ENCODE assay signal across 10 cellular contexts in genomic region chr7:106347229-106347833, GRCh38.
DNase-seq lines count a peak whose midpoint lies in the region; ATAC-seq and TF ChIP-seq lines count a peak whose summit lies in the region.
"Had no signal": no experiment of that assay in that cellular context is flagged by ENCODE, and none has a peak within 500 bp of the region (broad histone marks: within the 10 kb centered on the region; RNA-seq: fewer than 3 reads in every experiment).

No MANE protein-coding gene starts in this region.

- 0 out of 3 replicates have a peak overlapping the region, but pooled peaks have one; percentile 9 for H2BK15ac ChIP-seq in IMR-90 (ENCODE audit: low read depth, low read length)

- CTCF ChIA-PET in IMR-90 (lab: Yijun Ruan, JAX) = no interaction called here
- CTCF ChIA-PET in naive thymus-derived CD4-positive, alpha-beta T cell (lab: Charles Lee) = no interaction called here

- no peak overlapping the region for H4K8ac ChIP-seq in IMR-90 (ENCODE audit: low read depth in 2 of 2, low read length in 2 of 2)

- no peak overlapping the region for H2AK9ac ChIP-seq in IMR-90 (replicated peaks; ENCODE audit: low read depth, low read length, poor library complexity)

- H3K4me1 Mint-ChIP-seq in activated T-cell treated with anti-CD3 and anti-CD28 coated beads, Interleukin-2, amount 50 U/mL, for 24 hours (ENCODE audit: low read depth) = peaks cover 65% of the 10 kb centered on the region
- H3K4me1 Mint-ChIP-seq in activated T-cell treated with anti-CD3 and anti-CD28 coated beads, Interleukin-2, amount 50 U/mL, for 72 hours (ENCODE audit: low read depth) = peaks cover 54% of the 10 kb centered on the region
- peaks cover 5 to 35% (median 13%) of the 10 kb centered on the region in 7 donors for H3K4me1 Mint-ChIP-seq in naive thymus-derived CD4-positive, alpha-beta T cell

- WGBS in IMR-90 (ENCODE audit: extremely low coverage in 2 of 2, insufficient read length in 1 of 2), 2 experiments = no CpG with 5 or more reads among the region's 3 CpGs

- POLR2A ChIA-PET in IMR-90 (lab: Charles Lee; ENCODE audit: unreplicated experiment) = interaction anchor here (0.6 to 1.3 kb wide), 2 partner anchors 62 to 886 kb away, joined by 3 to 5 read pairs; partner anchors contain the start of gene NAMPT
- POLR2A ChIA-PET in naive thymus-derived CD4-positive, alpha-beta T cell (lab: Charles Lee) = interaction anchor here (0.6 kb wide), 1 partner anchor 680 kb away, joined by 4 read pairs; no protein-coding TSS in a partner anchor

- dilution Hi-C loops in IMR-90 (cut with HindIII; ENCODE audit: low sequenced_read_pairs, unreplicated experiment) = no loop called here

- no peaks in the 10 kb centered on the region for H3K79me1 ChIP-seq in IMR-90 (ENCODE audit: low read depth in 1 of 2, low read length in 2 of 2)

- no peak for TF ChIP-seq POLR2A in IMR-90 (IDR thresholded peaks at IDR 0.05; ENCODE audit: low read depth, low read length)

- no peak overlapping the region for H3K18ac ChIP-seq in IMR-90 (ENCODE audit: low read depth, low read length)

- TF ChIP-seq CTCF in IMR-90 (conservative IDR thresholded peaks at IDR 0.05; ENCODE audit: low read depth, low read length) = no peak

- H3K27me3 Mint-ChIP-seq in activated T-cell treated with anti-CD3 and anti-CD28 coated beads, Interleukin-2, amount 50 U/mL, for 24 hours = peaks cover 3% of the 10 kb centered on the region
- H3K27me3 Mint-ChIP-seq in activated T-cell treated with anti-CD3 and anti-CD28 coated beads, Interleukin-2, amount 50 U/mL, for 72 hours (ENCODE audit: low read depth) = peaks cover 17% of the 10 kb centered on the region
- H3K27me3 Mint-ChIP-seq in naive thymus-derived CD4-positive, alpha-beta T cell = peaks cover 1 to 55% (median 25%) of the 10 kb centered on the region in 5 donors

- peak overlapping the region; percentile 100 for H3K27ac Mint-ChIP-seq in activated T-cell treated with anti-CD3 and anti-CD28 coated beads, Interleukin-2, amount 50 U/mL, for 24 hours
- H3K27ac Mint-ChIP-seq in activated T-cell treated with anti-CD3 and anti-CD28 coated beads, Interleukin-2, amount 50 U/mL, for 72 hours = peak overlapping the region; percentile 99
- peak overlapping the region in 1 of 9 donors; percentile 94 for H3K27ac Mint-ChIP-seq in naive thymus-derived CD4-positive, alpha-beta T cell

- H3K4me1 ChIP-seq in IMR-90 (ENCODE audit: control insufficient read depth, insufficient read depth, low read length) = peaks cover 3% of the 10 kb centered on the region; the same call in 1 of the 2 replicates
- peaks cover 6 to 19% of the 10 kb centered on the region in 2 donors for H3K4me1 ChIP-seq in naive thymus-derived CD4-positive, alpha-beta T cell (ENCODE audit: control insufficient read depth in 2 of 2, insufficient read depth in 2 of 2, low read length in 2 of 2)

- no peaks in the 10 kb centered on the region for H3K36me3 ChIP-seq in IMR-90 (ENCODE audit: control insufficient read depth, insufficient read depth, low read length)
- H3K36me3 ChIP-seq in naive thymus-derived CD4-positive, alpha-beta T cell (ENCODE audit: control insufficient read depth in 2 of 3, insufficient read depth in 3 of 3, low read length in 3 of 3) = no peaks in the 10 kb centered on the region

- no peak overlapping the region for H3K14ac ChIP-seq in IMR-90 (replicated peaks; ENCODE audit: low read depth, low read length)

- no peak overlapping the region for H2AFZ ChIP-seq in IMR-90 (replicated peaks; ENCODE audit: low read length, poor library complexity)

- H3K4me3 ChIP-seq in IMR-90 (ENCODE audit: insufficient read depth, low read depth, low read length) = no peak overlapping the region
- no peak overlapping the region for H3K4me3 ChIP-seq in skin epidermis
- no peak overlapping the region for H3K4me3 ChIP-seq in naive thymus-derived CD4-positive, alpha-beta T cell (ENCODE audit: low read length)

- H2BK20ac ChIP-seq in IMR-90 (ENCODE audit: low read depth, low read length) = peak overlapping the region; percentile 37; the same call in 1 of the 2 replicates

- H3K4me2 ChIP-seq in IMR-90 (ENCODE audit: low read depth, low read length) = no peak overlapping the region

- no TSS peak for BruUV-seq in IMR-90 (replicated peaks; lab: Mats Ljungman, UMichigan)

- in situ Hi-C loops in IMR-90 (cut with MboI; ENCODE audit: low sequenced_read_pairs) = no loop called here

- no peaks in the 10 kb centered on the region for H4K20me1 ChIP-seq in IMR-90 (ENCODE audit: insufficient read depth, low read length)

- DNase-seq in activated T-cell treated with anti-CD3 and anti-CD28 coated beads, Interleukin-2, amount 50 U/mL, for 24 hours = no peak
- DNase-seq in activated T-cell treated with anti-CD3 and anti-CD28 coated beads for 4 hours (no peak), IMR-90 (no peak), NCI-H187 (lab: John Stamatoyannopoulos, UW) (no peak)
- DNase-seq in activated T-cell treated with anti-CD3 and anti-CD28 coated beads, Interleukin-2, amount 50 U/mL, for 72 hours = peak in 1 of 2 donors; percentile 34
- DNase-seq in naive thymus-derived CD4-positive, alpha-beta T cell = no peak
- DNase-seq: activated effector memory CD4-positive, alpha-beta T cell treated with Interleukin-2 at 50 U/mL for 16 hours; NCI-H524 treated with DMSO at 0.1 percent for 48 hours had no signal

- no peak overlapping the region for H2BK5ac ChIP-seq in IMR-90 (ENCODE audit: low read depth, low read length, poor library complexity, severe bottlenecking)

- H3K9me1 ChIP-seq in IMR-90 (ENCODE audit: insufficient read depth, low read length) = no peaks in the 10 kb centered on the region

- peak overlapping the region; percentile 52; the same call in 1 of the 2 replicates for H2AK5ac ChIP-seq in IMR-90 (ENCODE audit: low read depth, low read length)

- intact Hi-C loops in IMR-90 (cut with micrococcal nuclease) = loop anchor here (2.0 kb wide), 1 partner anchor 63 kb away; the partner anchor contains the start of gene NAMPT
- intact Hi-C loops in naive thymus-derived CD4-positive, alpha-beta T cell (cut with micrococcal nuclease) = loop anchor here in 1 of 2 donors (2.0 to 5.0 kb wide), 7 partner anchors 115 to 1400 kb away; partner anchors contain the start of genes HBP1, KMT2E and SYPL1

- no peaks in the 10 kb centered on the region; the same call in 1 of the 2 replicates for H3K27me3 ChIP-seq in IMR-90 (ENCODE audit: control insufficient read depth, insufficient read depth, low read length)
- H3K27me3 ChIP-seq in naive thymus-derived CD4-positive, alpha-beta T cell (ENCODE audit: control insufficient read depth in 2 of 2, insufficient read depth in 2 of 2, low read length in 2 of 2) = no peaks in the 10 kb centered on the region

- H3K56ac ChIP-seq in IMR-90 (ENCODE audit: extremely low read depth, insufficient read depth, low read length) = no peak overlapping the region

- H3K4ac ChIP-seq in IMR-90 (ENCODE audit: low read depth, low read length) = no peak overlapping the region

- peaks cover 49% of the 10 kb centered on the region for H3K9me3 Mint-ChIP-seq in activated T-cell treated with anti-CD3 and anti-CD28 coated beads, Interleukin-2, amount 50 U/mL, for 24 hours
- H3K9me3 Mint-ChIP-seq in activated T-cell treated with anti-CD3 and anti-CD28 coated beads, Interleukin-2, amount 50 U/mL, for 72 hours = peaks cover 19 to 23% of the 10 kb centered on the region in 2 donors
- H3K9me3 Mint-ChIP-seq in naive thymus-derived CD4-positive, alpha-beta T cell = peaks cover 2 to 48% (median 26%) of the 10 kb centered on the region in 11 donors

- H3K27ac ChIP-seq in IMR-90 (ENCODE audit: insufficient read depth, low read length) (no peak overlapping the region), skin epidermis (peak overlapping the region in 17 of 21 experiments; percentile 16 to 75 (median 51))
- H3K27ac ChIP-seq in naive thymus-derived CD4-positive, alpha-beta T cell (ENCODE audit: low read depth, low read length) = no peak overlapping the region

- TF ChIP-seq RAD21 in IMR-90 (IDR thresholded peaks at IDR 0.05; ENCODE audit: low read length) = no peak

- no peak overlapping the region for H4K5ac ChIP-seq in IMR-90 (ENCODE audit: low read depth, low read length)

- ATAC-seq in IMR-90 (ENCODE audit: low read depth) (no peak), HG03159 (IDR thresholded peaks at IDR 0.05; ENCODE audit: unreplicated experiment) (no peak)
- ATAC-seq in activated T-cell treated with anti-CD3 and anti-CD28 coated beads, Interleukin-2, amount 50 U/mL, for 72 hours (replicated peaks in 1 of 2) = no peak
- no peak for ATAC-seq in naive thymus-derived CD4-positive, alpha-beta T cell

- peaks cover 51% of the 10 kb centered on the region for H3K36me3 Mint-ChIP-seq in activated T-cell treated with anti-CD3 and anti-CD28 coated beads, Interleukin-2, amount 50 U/mL, for 24 hours (ENCODE audit: low read depth)
- H3K36me3 Mint-ChIP-seq in activated T-cell treated with anti-CD3 and anti-CD28 coated beads, Interleukin-2, amount 50 U/mL, for 72 hours (ENCODE audit: insufficient read depth in 2 of 2) = peaks cover 41 to 51% of the 10 kb centered on the region in 2 donors
- H3K36me3 Mint-ChIP-seq in naive thymus-derived CD4-positive, alpha-beta T cell = peaks cover 0 to 33% (median 14%) of the 10 kb centered on the region in 5 donors

- no peak overlapping the region for H3K9ac ChIP-seq in IMR-90 (ENCODE audit: low read depth, low read length)

- H2BK120ac ChIP-seq in IMR-90 (ENCODE audit: low read depth, low read length) = no peak overlapping the region

- H3K4me3 Mint-ChIP-seq in activated T-cell treated with anti-CD3 and anti-CD28 coated beads, Interleukin-2, amount 50 U/mL, for 24 hours = peak overlapping the region; percentile 73
- peak overlapping the region; percentile 80 to 83 for H3K4me3 Mint-ChIP-seq in activated T-cell treated with anti-CD3 and anti-CD28 coated beads, Interleukin-2, amount 50 U/mL, for 72 hours
- peak overlapping the region in 1 of 10 donors; percentile 47 for H3K4me3 Mint-ChIP-seq in naive thymus-derived CD4-positive, alpha-beta T cell

- H4K91ac ChIP-seq in IMR-90 (ENCODE audit: insufficient read depth, low read depth, low read length) = no peak overlapping the region

- peaks cover 13% of the 10 kb centered on the region for H3K9me3 ChIP-seq in IMR-90 (ENCODE audit: control insufficient read depth, insufficient read depth, low read length)
- peaks cover 0 to 6% (median 0%) of the 10 kb centered on the region in 3 experiments for H3K9me3 ChIP-seq in naive thymus-derived CD4-positive, alpha-beta T cell (ENCODE audit: control insufficient read depth in 2 of 3, low read length in 3 of 3)

- no peak overlapping the region for H3K23ac ChIP-seq in IMR-90 (ENCODE audit: low read depth, low read length)

TF ChIP-seq in IMR-90, 13 proteins besides CTCF, POLR2A, EP300 and RAD21 (continues in another document):
- TF ChIP-seq, protein P1, sequence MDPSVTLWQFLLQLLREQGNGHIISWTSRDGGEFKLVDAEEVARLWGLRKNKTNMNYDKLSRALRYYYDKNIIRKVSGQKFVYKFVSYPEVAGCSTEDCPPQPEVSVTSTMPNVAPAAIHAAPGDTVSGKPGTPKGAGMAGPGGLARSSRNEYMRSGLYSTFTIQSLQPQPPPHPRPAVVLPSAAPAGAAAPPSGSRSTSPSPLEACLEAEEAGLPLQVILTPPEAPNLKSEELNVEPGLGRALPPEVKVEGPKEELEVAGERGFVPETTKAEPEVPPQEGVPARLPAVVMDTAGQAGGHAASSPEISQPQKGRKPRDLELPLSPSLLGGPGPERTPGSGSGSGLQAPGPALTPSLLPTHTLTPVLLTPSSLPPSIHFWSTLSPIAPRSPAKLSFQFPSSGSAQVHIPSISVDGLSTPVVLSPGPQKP (IDR thresholded peaks at IDR 0.05; ENCODE audit: borderline replicate concordance, low read depth, low read length) = no peak

Comparison
In these comparisons a context has a peak if more than half of its experiments do, and no peak if none do; other contexts are left out.
1. H3K27ac ChIP-seq: peak in skin epidermis (17 of 21); none in IMR-90 (single experiment) and naive thymus-derived CD4-positive, alpha-beta T cell (single experiment).